9 cellular contexts compared by ENCODE assay signal in genomic region chr7:111813306-111813705, GRCh38.
"Had no signal": no experiment of that assay in that cellular context is flagged by ENCODE, and none has a peak within 500 bp of the region (broad histone marks: within the 10 kb centered on the region; RNA-seq: fewer than 3 reads in every experiment).

No MANE protein-coding gene starts in this region.

- ATAC-seq: HCT116, K562 had no signal

- FAIRE-seq: HTR-8/SVneo, K562 had no signal

- H3K9me3 Mint-ChIP-seq: HFFc6 had no signal

- H3K4me3 Mint-ChIP-seq: HFFc6 had no signal

- DNase-seq: GM23248, GOT3, H7, HFFc6, IMR-90, KG1 had no signal

- H3K27ac Mint-ChIP-seq: HFFc6 had no signal
